ENCODE assay signal across 27 cellular contexts in genomic region chr4:91592125-91592524, GRCh38.
"Had no signal": no experiment of that assay in that cellular context is flagged by ENCODE, and none has a peak within 500 bp of the region (broad histone marks: within the 10 kb centered on the region; RNA-seq: fewer than 3 reads in every experiment).

No MANE protein-coding gene starts in this region.

- H3K27ac ChIP-seq: brain microvascular endothelial cell, coronary artery, dorsolateral prefrontal cortex, esophagus muscularis mucosa, foreskin keratinocyte, gastrocnemius medialis, heart left ventricle had no signal

- H3K4me1 ChIP-seq: esophagus muscularis mucosa, foreskin keratinocyte, gastrocnemius medialis, heart left ventricle had no signal

- H3K36me3 ChIP-seq: brain microvascular endothelial cell, esophagus muscularis mucosa, gastrocnemius medialis, heart left ventricle had no signal

- H3K4me3 Mint-ChIP-seq: activated CD8-positive, alpha-beta T cell treated with anti-CD3 and anti-CD28 coated beads for 36 hours; activated naive CD8-positive, alpha-beta T cell; activated T-cell treated with anti-CD3 and anti-CD28 coated beads, Interleukin-2, amount 50 U/mL, for 4 hours; activated T-helper 17 cell treated with anti-CD3 and anti-CD28 coated beads, Interleukin-2, amount 50 U/mL, for 72 hours; central memory CD8-positive, alpha-beta T cell; dendritic cell treated with granulocyte-macrophage colony-stimulating factor and Interleukin-4, amounts not matched to agents 40 ng/mL and 50 ng/mL, for 4 days had no signal

- H3K27me3 Mint-ChIP-seq: activated CD8-positive, alpha-beta T cell treated with anti-CD3 and anti-CD28 coated beads for 36 hours; activated naive CD8-positive, alpha-beta T cell; activated T-helper 17 cell treated with anti-CD3 and anti-CD28 coated beads, Interleukin-2, amount 50 U/mL, for 72 hours; central memory CD8-positive, alpha-beta T cell; dendritic cell treated with granulocyte-macrophage colony-stimulating factor and Interleukin-4, amounts not matched to agents 40 ng/mL and 50 ng/mL, for 4 days had no signal

- H3K27ac Mint-ChIP-seq: activated CD8-positive, alpha-beta T cell treated with anti-CD3 and anti-CD28 coated beads for 36 hours; activated naive CD8-positive, alpha-beta T cell; activated T-helper 17 cell treated with anti-CD3 and anti-CD28 coated beads, Interleukin-2, amount 50 U/mL, for 72 hours; dendritic cell treated with granulocyte-macrophage colony-stimulating factor and Interleukin-4, amounts not matched to agents 40 ng/mL and 50 ng/mL, for 4 days had no signal

- H3K9me3 Mint-ChIP-seq: activated CD8-positive, alpha-beta T cell treated with anti-CD3 and anti-CD28 coated beads for 36 hours; activated T-cell treated with anti-CD3 and anti-CD28 coated beads, Interleukin-2, amount 50 U/mL, for 4 hours; activated T-helper 17 cell treated with anti-CD3 and anti-CD28 coated beads, Interleukin-2, amount 50 U/mL, for 72 hours had no signal

- H3K4me3 ChIP-seq: coronary artery, dorsolateral prefrontal cortex, esophagus muscularis mucosa, gastrocnemius medialis, heart left ventricle had no signal

- DNase-seq: activated CD4-positive, alpha-beta T cell treated with anti-CD3 and anti-CD28 coated beads for 48 hours; activated CD4-positive, alpha-beta T cell treated with anti-CD3 and anti-CD28 coated beads, Interleukin-2, amount 50 U/mL, for 1 hour; activated CD4-positive, alpha-beta T cell treated with anti-CD3 and anti-CD28 coated beads, Interleukin-2, amount 50 U/mL, for 48 hours; activated CD8-positive, alpha-beta memory T cell treated with anti-CD3 and anti-CD28 coated beads for 24 hours; activated CD8-positive, alpha-beta T cell treated with anti-CD3 and anti-CD28 coated beads for 36 hours; activated effector memory CD4-positive, alpha-beta T cell treated with Interleukin-2 at 50 U/mL for 16 hours; activated gamma-delta T cell treated with Interleukin-2 at 50 U/mL for 16 hours; activated naive CD4-positive, alpha-beta T cell treated with anti-CD3 and anti-CD28 coated beads, Interleukin-2, amount 50 U/mL, for 16 hours; activated naive CD4-positive, alpha-beta T cell treated with Interleukin-2 at 50 U/mL for 16 hours; activated T-cell treated with anti-CD3 and anti-CD28 coated beads, Interleukin-2, amount 50 U/mL, for 4 hours; amniotic stem cell; anterior cingulate cortex; brain microvascular endothelial cell; dorsolateral prefrontal cortex; effector memory CD4-positive, alpha-beta T cell; erythroblast; foreskin keratinocyte; gastrocnemius medialis; glutamatergic neuron; heart left ventricle; T-helper 2 cell had no signal

- H3K27me3 ChIP-seq: brain microvascular endothelial cell, dorsolateral prefrontal cortex, esophagus muscularis mucosa, foreskin keratinocyte, gastrocnemius medialis, heart left ventricle had no signal

- H3K36me3 Mint-ChIP-seq: activated naive CD8-positive, alpha-beta T cell had no signal

- H3K4me1 Mint-ChIP-seq: activated T-helper 17 cell treated with anti-CD3 and anti-CD28 coated beads, Interleukin-2, amount 50 U/mL, for 72 hours; central memory CD8-positive, alpha-beta T cell had no signal

- H3K9me3 ChIP-seq: esophagus muscularis mucosa, gastrocnemius medialis had no signal
